Comparison of ENCODE assay signal across 16 cellular contexts in the genomic region with DNA sequence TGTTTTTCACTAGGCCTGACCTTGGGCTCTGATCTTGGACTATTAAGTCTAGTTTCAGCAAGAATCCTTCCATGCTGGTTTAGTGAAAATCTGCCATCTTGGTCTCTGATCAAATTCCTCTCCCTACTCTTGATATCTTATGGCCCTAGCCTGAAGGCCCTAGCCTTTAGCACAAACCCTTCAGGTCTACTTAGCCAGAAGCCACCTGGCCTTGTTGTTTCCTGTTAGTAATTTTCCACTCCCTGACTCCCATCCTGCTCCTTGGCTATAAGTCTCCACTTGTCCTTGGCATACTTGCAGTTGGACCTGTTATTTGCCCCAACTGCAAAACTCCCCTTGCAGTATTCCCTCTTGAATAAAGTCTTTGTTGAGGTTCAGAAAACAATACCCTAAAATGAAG.
A peak's percentile ranks its signal among the peaks of the same experiment; 100 is the strongest.
DNase-seq lines count a peak whose midpoint lies in the region; TF ChIP-seq lines count a peak whose summit lies in the region.
"Had no signal": no experiment of that assay in that cellular context is flagged by ENCODE, and none has a peak within 500 bp of the region (broad histone marks: within the 10 kb centered on the region; RNA-seq: fewer than 3 reads in every experiment).

No MANE protein-coding gene starts in this region.

- H3K79me2 ChIP-seq in ACC112 (ENCODE audit: control insufficient read depth, insufficient read depth, low read length, unreplicated experiment) = no peaks in the 10 kb centered on the region

- H3K4me3 ChIP-seq in ACC112 (ENCODE audit: low read depth, low read length) = no peak overlapping the region
- H3K4me3 ChIP-seq in neutrophil (ENCODE audit: low read depth in 1 of 2, low read length in 1 of 2) = no peak overlapping the region
- H3K4me3 ChIP-seq: BLaER1 treated with 17β-estradiol and CSF1 and Interleukin-3, amounts not matched to agents 10 nM and 100 nM; SK-N-MC had no signal

- peaks cover 18% of the 10 kb centered on the region for H3K4me1 ChIP-seq in ACC112 (ENCODE audit: control insufficient read depth, insufficient read depth, low read length, unreplicated experiment)
- H3K4me1 ChIP-seq in neutrophil (ENCODE audit: control insufficient read depth in 1 of 2, insufficient read depth in 1 of 2, low read depth in 1 of 2, low read length in 1 of 2) = peaks cover 62 to 68% of the 10 kb centered on the region in 2 experiments

- H3K4me1 Mint-ChIP-seq in HFFc6 (ENCODE audit: low read depth) (peaks cover 61% of the 10 kb centered on the region), chondrocyte (ENCODE audit: low read depth) (peaks cover 30% of the 10 kb centered on the region)
- no peaks in the 10 kb centered on the region for H3K4me1 Mint-ChIP-seq in activated T-helper 1 cell treated with anti-CD3 and anti-CD28 coated beads, Interleukin-12 subunit alpha, Interleukin-12 subunit beta, Interleukin-2, Interleukin-4 antibody, amounts not matched to agents 30 ng/mL and 10 ng/mL and 1 ng/mL, durations not matched to agents 14 hours and 24 hours and 36 hours (ENCODE audit: low read depth)

- peak overlapping the region; percentile 39; the same call in 1 of the 2 replicates for H3K4me3 Mint-ChIP-seq in HFFc6
- H3K4me3 Mint-ChIP-seq in chondrocyte (ENCODE audit: unreplicated experiment) = no peak overlapping the region
- no peak overlapping the region for H3K4me3 Mint-ChIP-seq in activated T-helper 1 cell treated with anti-CD3 and anti-CD28 coated beads, Interleukin-12 subunit alpha, Interleukin-12 subunit beta, Interleukin-2, Interleukin-4 antibody, amounts not matched to agents 30 ng/mL and 10 ng/mL and 1 ng/mL, durations not matched to agents 14 hours and 24 hours and 36 hours

- H3K27me3 ChIP-seq in ACC112 (ENCODE audit: insufficient read depth, low read length) (no peaks in the 10 kb centered on the region), neutrophil (no peaks in the 10 kb centered on the region)
- H3K27me3 ChIP-seq: BLaER1 treated with 17β-estradiol and CSF1 and Interleukin-3, amounts not matched to agents 10 nM and 100 nM had no signal

- peak overlapping the region; percentile 47 for H3K27ac ChIP-seq in ACC112 (ENCODE audit: low read depth, low read length)
- peak overlapping the region; percentile 67 for H3K27ac ChIP-seq in neutrophil
- H3K27ac ChIP-seq: BLaER1 treated with 17β-estradiol and CSF1 and Interleukin-3, amounts not matched to agents 10 nM and 100 nM; KMS-11; SK-N-MC had no signal

- no peaks in the 10 kb centered on the region for H3K9me3 ChIP-seq in neutrophil
- H3K9me3 ChIP-seq: BLaER1 treated with 17β-estradiol and CSF1 and Interleukin-3, amounts not matched to agents 10 nM and 100 nM had no signal

- intact Hi-C loops in activated T-helper 1 cell treated with anti-CD3 and anti-CD28 coated beads, Interleukin-12 subunit alpha, Interleukin-12 subunit beta, Interleukin-2, Interleukin-4 antibody, amounts not matched to agents 30 ng/mL and 10 ng/mL and 1 ng/mL, durations not matched to agents 14 hours and 24 hours and 36 hours (cut with micrococcal nuclease) = no loop called here

- no peaks in the 10 kb centered on the region for H3K27me3 Mint-ChIP-seq in HFFc6 (ENCODE audit: insufficient read depth)
- H3K27me3 Mint-ChIP-seq in chondrocyte (ENCODE audit: low read depth) = no peaks in the 10 kb centered on the region
- peaks cover 3% of the 10 kb centered on the region for H3K27me3 Mint-ChIP-seq in activated T-helper 1 cell treated with anti-CD3 and anti-CD28 coated beads, Interleukin-12 subunit alpha, Interleukin-12 subunit beta, Interleukin-2, Interleukin-4 antibody, amounts not matched to agents 30 ng/mL and 10 ng/mL and 1 ng/mL, durations not matched to agents 14 hours and 24 hours and 36 hours (ENCODE audit: insufficient read depth)

- H2AFZ ChIP-seq in ACC112 (ENCODE audit: low read length, unreplicated experiment) = no peak overlapping the region

- H3K36me3 ChIP-seq in ACC112 (ENCODE audit: insufficient read depth, low read length) = no peaks in the 10 kb centered on the region
- no peaks in the 10 kb centered on the region for H3K36me3 ChIP-seq in neutrophil
- H3K36me3 ChIP-seq: BLaER1 treated with 17β-estradiol and CSF1 and Interleukin-3, amounts not matched to agents 10 nM and 100 nM had no signal

- H3K36me3 Mint-ChIP-seq in HFFc6 (ENCODE audit: low read depth) (peaks cover 9% of the 10 kb centered on the region; the same call in 1 of the 2 replicates), chondrocyte (ENCODE audit: low read depth) (no peaks in the 10 kb centered on the region)
- H3K36me3 Mint-ChIP-seq in activated T-helper 1 cell treated with anti-CD3 and anti-CD28 coated beads, Interleukin-12 subunit alpha, Interleukin-12 subunit beta, Interleukin-2, Interleukin-4 antibody, amounts not matched to agents 30 ng/mL and 10 ng/mL and 1 ng/mL, durations not matched to agents 14 hours and 24 hours and 36 hours (ENCODE audit: low read depth) = no peaks in the 10 kb centered on the region

- H3K9me3 Mint-ChIP-seq in HFFc6 = no peaks in the 10 kb centered on the region; the same call in 1 of the 2 replicates
- H3K9me3 Mint-ChIP-seq in chondrocyte (ENCODE audit: low read depth) = peaks cover 5% of the 10 kb centered on the region
- no peaks in the 10 kb centered on the region for H3K9me3 Mint-ChIP-seq in activated T-helper 1 cell treated with anti-CD3 and anti-CD28 coated beads, Interleukin-12 subunit alpha, Interleukin-12 subunit beta, Interleukin-2, Interleukin-4 antibody, amounts not matched to agents 30 ng/mL and 10 ng/mL and 1 ng/mL, durations not matched to agents 14 hours and 24 hours and 36 hours

- no peak for DNase-seq in HFFc6
- DNase-seq in chondrocyte (ENCODE audit: low spot score) = no peak
- no peak for DNase-seq in NCI-H1092 treated with DMSO at 0.1 percent for 48 hours (lab: John Stamatoyannopoulos, UW)
- no peak for DNase-seq in effector CD8-positive, alpha-beta T cell (lab: John Stamatoyannopoulos, UW)
- no peak for DNase-seq in activated T-helper 1 cell treated with anti-CD3 and anti-CD28 coated beads, Interleukin-12 subunit alpha, Interleukin-12 subunit beta, Interleukin-2, Interleukin-4 antibody, amounts not matched to agents 30 ng/mL and 10 ng/mL and 1 ng/mL, durations not matched to agents 14 hours and 24 hours and 36 hours (ENCODE audit: low spot score)
- no peak for DNase-seq in NCI-H526 treated with DMSO at 0.1 percent for 48 hours (lab: John Stamatoyannopoulos, UW)
- DNase-seq: GF-D8, NCI-H1048, NCI-H2081 treated with DMSO at 0.1 percent for 48 hours, NCI-H510A, NCI-H82 had no signal

- TF ChIP-seq CTCF in HFFc6 (IDR thresholded peaks at IDR 0.05) (no peak), chondrocyte (IDR thresholded peaks at IDR 0.05) (no peak), neutrophil (IDR thresholded peaks at IDR 0.05) (no peak)

- peak overlapping the region; percentile 89 for H3K27ac Mint-ChIP-seq in HFFc6
- H3K27ac Mint-ChIP-seq in chondrocyte (ENCODE audit: unreplicated experiment) = peak overlapping the region; percentile 52
- no peak overlapping the region for H3K27ac Mint-ChIP-seq in activated T-helper 1 cell treated with anti-CD3 and anti-CD28 coated beads, Interleukin-12 subunit alpha, Interleukin-12 subunit beta, Interleukin-2, Interleukin-4 antibody, amounts not matched to agents 30 ng/mL and 10 ng/mL and 1 ng/mL, durations not matched to agents 14 hours and 24 hours and 36 hours
